ENCODE assay signal across 21 cellular contexts in genomic region chr15:26358708-26359107, GRCh38.
"Had no signal": no experiment of that assay in that cellular context is flagged by ENCODE, and none has a peak within 500 bp of the region (broad histone marks: within the 10 kb centered on the region; RNA-seq: fewer than 3 reads in every experiment).

No MANE protein-coding gene starts in this region.

- H3K36me3 ChIP-seq: esophagus squamous epithelium, gastroesophageal sphincter, prostate gland, right lobe of liver, suprapubic skin, thyroid gland, uterus had no signal

- H3K4me1 ChIP-seq: esophagus squamous epithelium, gastroesophageal sphincter, parathyroid adenoma, prostate gland, right lobe of liver, suprapubic skin, thyroid gland, uterus had no signal

- DNase-seq: dermis blood vessel endothelial cell; esophagus squamous epithelium; foreskin fibroblast; glutamatergic neuron; immature natural killer cell; left ventricle myocardium superior; mesendoderm; naive B cell; occipital lobe; right lobe of liver; stimulated activated CD4-positive, alpha-beta T cell treated with anti-CD3 and anti-CD28 coated beads, Interleukin-4, amount 100 ng/mL, for 1 hour; stimulated activated CD8-positive, alpha-beta memory T cell treated with anti-CD3 and anti-CD28 coated beads, Interleukin-4, amount 100 ng/mL, for 48 hours; stimulated activated naive CD8-positive, alpha-beta T cell treated with anti-CD3 and anti-CD28 coated beads, Interleukin-15, Interleukin-2, amounts not matched to agents 100 U/mL and 50 U/mL, for 24 hours; thyroid gland; uterus had no signal

- H3K9ac ChIP-seq: parathyroid adenoma had no signal

- ATAC-seq: gastroesophageal sphincter; right lobe of liver; stimulated activated effector memory CD8-positive, alpha-beta T cell treated with anti-CD3 and anti-CD28 coated beads, Interleukin-12 subunit alpha, Interleukin-12 subunit beta, amount 100 ng/mL, for 72 hours; stimulated activated naive CD8-positive, alpha-beta T cell treated with anti-CD3 and anti-CD28 coated beads, Interleukin-15, Interleukin-2, amounts not matched to agents 100 U/mL and 50 U/mL, for 24 hours had no signal

- H3K9me3 ChIP-seq: esophagus squamous epithelium, gastroesophageal sphincter, prostate gland, right lobe of liver, suprapubic skin, thyroid gland, uterus had no signal

- H3K27me3 ChIP-seq: esophagus squamous epithelium, gastroesophageal sphincter, right lobe of liver, suprapubic skin, thyroid gland, uterus had no signal

- FAIRE-seq: keratinocyte had no signal

- H3K27ac ChIP-seq: esophagus squamous epithelium, gastroesophageal sphincter, parathyroid adenoma, prostate gland, right lobe of liver, suprapubic skin, thyroid gland, uterus had no signal

- H3K4me3 ChIP-seq: esophagus squamous epithelium, gastroesophageal sphincter, prostate gland, right lobe of liver, suprapubic skin, thyroid gland, uterus had no signal
